24 cellular contexts compared by ENCODE assay signal in the genomic region with DNA sequence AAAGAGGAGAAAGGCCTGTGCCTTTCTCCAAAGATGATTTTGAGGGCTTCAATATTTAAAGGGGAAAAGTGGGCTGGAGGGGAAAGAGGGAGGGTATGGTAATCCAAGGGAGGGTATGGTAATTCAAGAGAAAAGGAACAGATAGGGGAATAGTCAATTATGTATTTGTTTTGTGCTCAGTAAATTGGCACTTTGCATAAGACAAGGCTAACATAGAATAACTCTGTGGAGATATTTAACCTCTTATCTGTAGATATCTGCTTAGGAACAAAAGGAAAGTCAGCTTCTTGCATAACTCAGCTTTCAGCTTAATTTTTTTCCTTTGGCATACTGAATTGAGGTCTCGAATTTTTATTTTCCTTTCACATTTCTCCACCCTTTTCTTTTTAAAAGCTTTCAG.
DNase-seq lines count a peak whose midpoint lies in the region; ATAC-seq, FAIRE-seq and TF ChIP-seq lines count a peak whose summit lies in the region.
"Had no signal": no experiment of that assay in that cellular context is flagged by ENCODE, and none has a peak within 500 bp of the region (broad histone marks: within the 10 kb centered on the region; RNA-seq: fewer than 3 reads in every experiment).

No MANE protein-coding gene starts in this region.

- no peak for TF ChIP-seq POLR2A in HCT116 (IDR thresholded peaks at IDR 0.05; ENCODE audit: borderline replicate concordance, extremely low read depth, insufficient read depth, insufficient read length)

- no peak overlapping the region for H3K9ac ChIP-seq in HCT116 (ENCODE audit: low read length)
- H3K9ac ChIP-seq in iPS-15b (ENCODE audit: low read depth, low read length), result peak overlapping the region; percentile 6
- no peak overlapping the region for H3K9ac ChIP-seq in smooth muscle cell (ENCODE audit: low read depth)

- H3K4me1 Mint-ChIP-seq in WTC11, result peaks cover 73% of the 10 kb centered on the region
- H3K4me1 Mint-ChIP-seq: T-cell had no signal

- H3K9me2 ChIP-seq in HCT116 (ENCODE audit: insufficient read depth), result no peaks in the 10 kb centered on the region

- RAD21 ChIA-PET in HCT116 (lab: Charles Lee; ENCODE audit: low non-redundant PET in 1 of 2, low total read pairs in 2 of 2, uncharacterized antibody in 2 of 2, unreplicated experiment in 2 of 2), result no interaction called here

- CTCF ChIA-PET in HCT116 (lab: Charles Lee), result no interaction called here
- CTCF ChIA-PET in WTC11 (lab: Charles Lee), result no interaction called here

- DNase-seq in HCT116 (ENCODE audit: low read depth, low spot score) (no peak), WTC11 (ENCODE audit: low spot score) (no peak), smooth muscle cell (lab: John Stamatoyannopoulos, UW; ENCODE audit: unreplicated experiment) (no peak), RCC 7860 (ENCODE audit: low spot score) (no peak), LoVo (ENCODE audit: low spot score) (no peak)
- DNase-seq: activated CD4-positive, alpha-beta T cell treated with anti-CD3 and anti-CD28 coated beads for 1 hour; activated naive CD4-positive, alpha-beta T cell treated with Interleukin-2 at 50 U/mL for 16 hours; activated T-cell treated with anti-CD3 and anti-CD28 coated beads, Interleukin-2, amount 50 U/mL, for 48 hours; C1 segment of cervical spinal cord; KG1; NCI-H1436 treated with DMSO at 0.1 percent for 48 hours; NCI-H2107; NK-92 treated with Interleukin-12 subunit alpha and Interleukin-12 subunit beta, amount 100 ng/mL, for 24 hours; nucleus accumbens; stimulated activated CD4-positive, alpha-beta T cell treated with anti-CD3 and anti-CD28 coated beads, Interleukin-2, amount 100 ng/mL, for 24 hours; T-cell; uterus had no signal

- no peak for TF ChIP-seq RAD21 in HCT116 (IDR thresholded peaks at IDR 0.05; ENCODE audit: low read depth)

- H3K4me3 Mint-ChIP-seq in WTC11, result peak overlapping the region; percentile 48
- H3K4me3 Mint-ChIP-seq: T-cell had no signal

- no peak for ATAC-seq in HCT116
- ATAC-seq in WTC11, result peak; percentile 35
- ATAC-seq in HG02852 (IDR thresholded peaks at IDR 0.05; ENCODE audit: unreplicated experiment), result no peak
- ATAC-seq: Panc1, T-cell had no signal

- H3K27ac ChIP-seq in HCT116 (ENCODE audit: low read depth, low read length), result no peak overlapping the region
- peak overlapping the region; percentile 49 for H3K27ac ChIP-seq in smooth muscle cell (ENCODE audit: low read depth)
- H3K27ac ChIP-seq: coronary artery, suprapubic skin, uterus had no signal

- H2AFZ ChIP-seq in HCT116 (ENCODE audit: low read depth, low read length, poor library complexity, severe bottlenecking) (peak overlapping the region; percentile 16), smooth muscle cell (ENCODE audit: low read depth) (peak overlapping the region; percentile 29)

- no peak for FAIRE-seq in RCC 7860 (lab: Jason Lieb, UNC)
- FAIRE-seq: GM12891 had no signal

- intact Hi-C loops in HCT116 (cut with micrococcal nuclease), result no loop called here

- H3K36me3 Mint-ChIP-seq in WTC11, result peaks cover 18% of the 10 kb centered on the region
- H3K36me3 Mint-ChIP-seq: T-cell had no signal

- H3K4me1 ChIP-seq in HCT116 (ENCODE audit: control insufficient read depth in 1 of 2, insufficient read depth in 2 of 2, low read length in 2 of 2) (peaks cover 15 to 40% of the 10 kb centered on the region in 2 experiments), iPS-15b (ENCODE audit: control insufficient read depth, insufficient read depth, low read length) (peaks cover 42% of the 10 kb centered on the region), smooth muscle cell (ENCODE audit: low read depth) (peaks cover 32% of the 10 kb centered on the region)
- H3K4me1 ChIP-seq: suprapubic skin, uterus had no signal

- H4K20me1 ChIP-seq in HCT116 (ENCODE audit: insufficient read depth) (no peaks in the 10 kb centered on the region), smooth muscle cell (ENCODE audit: low read depth) (no peaks in the 10 kb centered on the region)

- peaks cover 16% of the 10 kb centered on the region for H3K9me3 Mint-ChIP-seq in WTC11
- H3K9me3 Mint-ChIP-seq: T-cell had no signal

- no peak overlapping the region for H3K4me2 ChIP-seq in HCT116 (ENCODE audit: low read length)
- H3K4me2 ChIP-seq in smooth muscle cell, result peak overlapping the region; percentile 40

- no peaks in the 10 kb centered on the region for H3K36me3 ChIP-seq in HCT116 (ENCODE audit: control insufficient read depth in 1 of 2, insufficient read depth in 2 of 2, low read length in 2 of 2)
- H3K36me3 ChIP-seq in iPS-15b (ENCODE audit: control insufficient read depth, insufficient read depth, low read length), result no peaks in the 10 kb centered on the region
- H3K36me3 ChIP-seq in smooth muscle cell (ENCODE audit: low read depth), result no peaks in the 10 kb centered on the region
- H3K36me3 ChIP-seq: suprapubic skin, uterus had no signal

- BruUV-seq in HCT116 (replicated peaks; lab: Mats Ljungman, UMichigan), result no TSS peak

- H3K27me3 Mint-ChIP-seq in WTC11 (ENCODE audit: low read depth), result no peaks in the 10 kb centered on the region

- peak overlapping the region; percentile 99 for H3K27ac Mint-ChIP-seq in WTC11
- H3K27ac Mint-ChIP-seq: T-cell had no signal

- TF ChIP-seq CTCF in HCT116 (IDR thresholded peaks at IDR 0.05 in 2 of 3, conservative IDR thresholded peaks at IDR 0.05 in 1 of 3; ENCODE audit: borderline replicate concordance in 1 of 3, insufficient read depth in 1 of 3, low read depth in 2 of 3, low read length in 2 of 3) (no peak), WTC11 (IDR thresholded peaks at IDR 0.05) (no peak), smooth muscle cell (IDR thresholded peaks at IDR 0.05; ENCODE audit: borderline replicate concordance, insufficient read depth, poor library complexity, severe bottlenecking) (no peak)

- H3K9me3 ChIP-seq in HCT116 (ENCODE audit: control insufficient read depth in 1 of 2, insufficient read depth in 1 of 2, low read depth in 1 of 2, low read length in 2 of 2) (no peaks in the 10 kb centered on the region), iPS-15b (ENCODE audit: control insufficient read depth, insufficient read depth, low read length) (peaks cover 5% of the 10 kb centered on the region), smooth muscle cell (replicated peaks; ENCODE audit: low read depth) (no peaks in the 10 kb centered on the region)
- H3K9me3 ChIP-seq: suprapubic skin, uterus had no signal

- 57% methylated on average over 1 of the region's 1 CpG for WGBS in smooth muscle cell (ENCODE audit: low lambda C conversion rate)

- H3K27me3 ChIP-seq in HCT116 (ENCODE audit: insufficient read depth, low read length) (no peaks in the 10 kb centered on the region), iPS-15b (ENCODE audit: control insufficient read depth, insufficient read depth, low read length) (no peaks in the 10 kb centered on the region), smooth muscle cell (ENCODE audit: low read depth) (no peaks in the 10 kb centered on the region)
- H3K27me3 ChIP-seq: suprapubic skin, uterus had no signal

- H3K4me3 ChIP-seq in HCT116 (replicated peaks in 1 of 2; ENCODE audit: low read depth in 1 of 2, low read length in 2 of 2), result no peak overlapping the region
- no peak overlapping the region for H3K4me3 ChIP-seq in iPS-15b (ENCODE audit: low read depth, low read length)
- H3K4me3 ChIP-seq in smooth muscle cell, result no peak overlapping the region
- H3K4me3 ChIP-seq: coronary artery, skin epidermis, suprapubic skin, uterus had no signal

- POLR2A ChIA-PET in HCT116 (lab: Charles Lee) (no interaction called here), WTC11 (lab: Charles Lee) (interaction anchor here (0.7 kb wide), 1 partner anchor 106 kb away, joined by 4 read pairs; no protein-coding TSS in a partner anchor)

- H3K79me2 ChIP-seq in HCT116 (ENCODE audit: insufficient read depth, low read length) (no peaks in the 10 kb centered on the region), smooth muscle cell (ENCODE audit: low read depth) (no peaks in the 10 kb centered on the region)

- H3F3A ChIP-seq in smooth muscle cell (ENCODE audit: low read depth), result peaks cover 22% of the 10 kb centered on the region

TF ChIP-seq in HCT116, 20 proteins besides CTCF, POLR2A, EP300 and RAD21 (continues in another document):
- TF ChIP-seq EGR1 (IDR thresholded peaks at IDR 0.05; ENCODE audit: low read depth), result no peak
- no peak for TF ChIP-seq YY1 (IDR thresholded peaks at IDR 0.05; ENCODE audit: extremely low read depth, insufficient replicate concordance, low read depth, low read length)
- TF ChIP-seq JUND (IDR thresholded peaks at IDR 0.05), result no peak

TF ChIP-seq in WTC11, 78 proteins besides CTCF, POLR2A, EP300 and RAD21 (continues in another document):
- TF ChIP-seq ZNF317 (CRISPR knock-in tag; IDR thresholded peaks at IDR 0.05; ENCODE audit: borderline replicate concordance, low read depth) (no peak), RORB (CRISPR knock-in tag; IDR thresholded peaks at IDR 0.05) (no peak), NR2C2 (CRISPR knock-in tag; IDR thresholded peaks at IDR 0.05) (no peak), JAZF1 (CRISPR knock-in tag; IDR thresholded peaks at IDR 0.05) (no peak), ZNF121 (CRISPR knock-in tag; IDR thresholded peaks at IDR 0.05) (no peak), ETV6 (CRISPR knock-in tag; IDR thresholded peaks at IDR 0.05) (no peak), ATF1 (CRISPR knock-in tag; IDR thresholded peaks at IDR 0.05) (no peak)
- TF ChIP-seq, protein P1, sequence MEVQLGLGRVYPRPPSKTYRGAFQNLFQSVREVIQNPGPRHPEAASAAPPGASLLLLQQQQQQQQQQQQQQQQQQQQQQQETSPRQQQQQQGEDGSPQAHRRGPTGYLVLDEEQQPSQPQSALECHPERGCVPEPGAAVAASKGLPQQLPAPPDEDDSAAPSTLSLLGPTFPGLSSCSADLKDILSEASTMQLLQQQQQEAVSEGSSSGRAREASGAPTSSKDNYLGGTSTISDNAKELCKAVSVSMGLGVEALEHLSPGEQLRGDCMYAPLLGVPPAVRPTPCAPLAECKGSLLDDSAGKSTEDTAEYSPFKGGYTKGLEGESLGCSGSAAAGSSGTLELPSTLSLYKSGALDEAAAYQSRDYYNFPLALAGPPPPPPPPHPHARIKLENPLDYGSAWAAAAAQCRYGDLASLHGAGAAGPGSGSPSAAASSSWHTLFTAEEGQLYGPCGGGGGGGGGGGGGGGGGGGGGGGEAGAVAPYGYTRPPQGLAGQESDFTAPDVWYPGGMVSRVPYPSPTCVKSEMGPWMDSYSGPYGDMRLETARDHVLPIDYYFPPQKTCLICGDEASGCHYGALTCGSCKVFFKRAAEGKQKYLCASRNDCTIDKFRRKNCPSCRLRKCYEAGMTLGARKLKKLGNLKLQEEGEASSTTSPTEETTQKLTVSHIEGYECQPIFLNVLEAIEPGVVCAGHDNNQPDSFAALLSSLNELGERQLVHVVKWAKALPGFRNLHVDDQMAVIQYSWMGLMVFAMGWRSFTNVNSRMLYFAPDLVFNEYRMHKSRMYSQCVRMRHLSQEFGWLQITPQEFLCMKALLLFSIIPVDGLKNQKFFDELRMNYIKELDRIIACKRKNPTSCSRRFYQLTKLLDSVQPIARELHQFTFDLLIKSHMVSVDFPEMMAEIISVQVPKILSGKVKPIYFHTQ (CRISPR knock-in tag; IDR thresholded peaks at IDR 0.05), result no peak
- TF ChIP-seq, protein P2, sequence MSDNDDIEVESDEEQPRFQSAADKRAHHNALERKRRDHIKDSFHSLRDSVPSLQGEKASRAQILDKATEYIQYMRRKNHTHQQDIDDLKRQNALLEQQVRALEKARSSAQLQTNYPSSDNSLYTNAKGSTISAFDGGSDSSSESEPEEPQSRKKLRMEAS (CRISPR knock-in tag; IDR thresholded peaks at IDR 0.05), result no peak
